ENCODE assay signal across 2 cellular contexts in the genomic region with DNA sequence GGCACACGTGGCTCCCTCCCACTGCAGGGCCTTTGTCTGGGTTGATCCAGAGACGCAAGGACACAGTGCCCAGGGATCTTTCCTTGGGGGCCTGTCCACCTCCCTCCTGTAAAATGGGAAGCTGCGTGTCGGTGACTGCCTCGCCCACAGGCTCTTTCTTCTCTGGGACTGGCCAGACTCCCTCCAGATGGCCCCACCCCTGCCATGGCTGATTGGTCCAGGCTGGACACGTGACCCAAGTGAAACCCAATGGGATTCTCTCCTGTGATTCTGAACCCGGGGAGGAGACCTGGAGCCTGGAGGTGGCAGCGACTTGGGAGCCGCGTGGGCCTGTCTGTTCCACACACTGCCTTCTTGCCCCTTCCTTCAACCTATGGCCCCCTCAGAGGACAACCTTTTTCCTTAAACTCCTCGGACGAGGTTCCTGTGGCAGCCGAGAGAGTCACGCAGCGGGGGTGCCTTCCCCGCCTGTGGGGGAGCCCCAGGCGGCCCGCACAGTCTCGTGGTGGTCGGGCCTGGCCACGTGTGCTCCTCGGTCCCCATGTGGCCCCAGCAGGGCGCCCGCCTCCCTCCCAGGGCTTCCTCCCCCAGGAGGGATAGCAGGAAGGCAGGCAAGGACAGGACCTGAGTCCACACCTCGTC.
A peak's percentile ranks its signal among the peaks of the same experiment; 100 is the strongest.
TF ChIP-seq lines count a peak whose summit lies in the region.

No MANE protein-coding gene starts in this region.

TF ChIP-seq in A549, 52 proteins besides CTCF, POLR2A, EP300 and RAD21 (continued from another document):
- TF ChIP-seq, protein P1, sequence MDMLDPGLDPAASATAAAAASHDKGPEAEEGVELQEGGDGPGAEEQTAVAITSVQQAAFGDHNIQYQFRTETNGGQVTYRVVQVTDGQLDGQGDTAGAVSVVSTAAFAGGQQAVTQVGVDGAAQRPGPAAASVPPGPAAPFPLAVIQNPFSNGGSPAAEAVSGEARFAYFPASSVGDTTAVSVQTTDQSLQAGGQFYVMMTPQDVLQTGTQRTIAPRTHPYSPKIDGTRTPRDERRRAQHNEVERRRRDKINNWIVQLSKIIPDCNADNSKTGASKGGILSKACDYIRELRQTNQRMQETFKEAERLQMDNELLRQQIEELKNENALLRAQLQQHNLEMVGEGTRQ (IDR thresholded peaks at IDR 0.05), result peak; percentile 39; the same call in 1 of the 2 replicates

TF ChIP-seq in GM23338, 12 proteins besides CTCF, POLR2A, EP300 and RAD21:
- TF ChIP-seq, protein P2, sequence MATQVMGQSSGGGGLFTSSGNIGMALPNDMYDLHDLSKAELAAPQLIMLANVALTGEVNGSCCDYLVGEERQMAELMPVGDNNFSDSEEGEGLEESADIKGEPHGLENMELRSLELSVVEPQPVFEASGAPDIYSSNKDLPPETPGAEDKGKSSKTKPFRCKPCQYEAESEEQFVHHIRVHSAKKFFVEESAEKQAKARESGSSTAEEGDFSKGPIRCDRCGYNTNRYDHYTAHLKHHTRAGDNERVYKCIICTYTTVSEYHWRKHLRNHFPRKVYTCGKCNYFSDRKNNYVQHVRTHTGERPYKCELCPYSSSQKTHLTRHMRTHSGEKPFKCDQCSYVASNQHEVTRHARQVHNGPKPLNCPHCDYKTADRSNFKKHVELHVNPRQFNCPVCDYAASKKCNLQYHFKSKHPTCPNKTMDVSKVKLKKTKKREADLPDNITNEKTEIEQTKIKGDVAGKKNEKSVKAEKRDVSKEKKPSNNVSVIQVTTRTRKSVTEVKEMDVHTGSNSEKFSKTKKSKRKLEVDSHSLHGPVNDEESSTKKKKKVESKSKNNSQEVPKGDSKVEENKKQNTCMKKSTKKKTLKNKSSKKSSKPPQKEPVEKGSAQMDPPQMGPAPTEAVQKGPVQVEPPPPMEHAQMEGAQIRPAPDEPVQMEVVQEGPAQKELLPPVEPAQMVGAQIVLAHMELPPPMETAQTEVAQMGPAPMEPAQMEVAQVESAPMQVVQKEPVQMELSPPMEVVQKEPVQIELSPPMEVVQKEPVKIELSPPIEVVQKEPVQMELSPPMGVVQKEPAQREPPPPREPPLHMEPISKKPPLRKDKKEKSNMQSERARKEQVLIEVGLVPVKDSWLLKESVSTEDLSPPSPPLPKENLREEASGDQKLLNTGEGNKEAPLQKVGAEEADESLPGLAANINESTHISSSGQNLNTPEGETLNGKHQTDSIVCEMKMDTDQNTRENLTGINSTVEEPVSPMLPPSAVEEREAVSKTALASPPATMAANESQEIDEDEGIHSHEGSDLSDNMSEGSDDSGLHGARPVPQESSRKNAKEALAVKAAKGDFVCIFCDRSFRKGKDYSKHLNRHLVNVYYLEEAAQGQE (IDR thresholded peaks at IDR 0.05; ENCODE audit: unreplicated experiment), result no peak
- TF ChIP-seq ZNF331 (CRISPR knock-in tag; IDR thresholded peaks at IDR 0.05; ENCODE audit: low read depth), result no peak
- TF ChIP-seq EZH2 (IDR thresholded peaks at IDR 0.05; ENCODE audit: low read depth, unreplicated experiment), result no peak
- TF ChIP-seq POLR2AphosphoS5 (IDR thresholded peaks at IDR 0.05; ENCODE audit: low read depth), result no peak
- TF ChIP-seq ZNF462 (CRISPR knock-in tag; IDR thresholded peaks at IDR 0.05), result no peak
- no peak for TF ChIP-seq ZNF114 (CRISPR knock-in tag; IDR thresholded peaks at IDR 0.05)
- TF ChIP-seq NANOG (IDR thresholded peaks at IDR 0.05; ENCODE audit: borderline replicate concordance), result no peak
- no peak for TF ChIP-seq JUNB (IDR thresholded peaks at IDR 0.05; ENCODE audit: unreplicated experiment)
- TF ChIP-seq CREB1 (CRISPR knock-in tag; IDR thresholded peaks at IDR 0.05; ENCODE audit: low read depth), result no peak
- no peak for TF ChIP-seq EZH2phosphoT487 (IDR thresholded peaks at IDR 0.05; ENCODE audit: unreplicated experiment)
- TF ChIP-seq, protein P3, sequence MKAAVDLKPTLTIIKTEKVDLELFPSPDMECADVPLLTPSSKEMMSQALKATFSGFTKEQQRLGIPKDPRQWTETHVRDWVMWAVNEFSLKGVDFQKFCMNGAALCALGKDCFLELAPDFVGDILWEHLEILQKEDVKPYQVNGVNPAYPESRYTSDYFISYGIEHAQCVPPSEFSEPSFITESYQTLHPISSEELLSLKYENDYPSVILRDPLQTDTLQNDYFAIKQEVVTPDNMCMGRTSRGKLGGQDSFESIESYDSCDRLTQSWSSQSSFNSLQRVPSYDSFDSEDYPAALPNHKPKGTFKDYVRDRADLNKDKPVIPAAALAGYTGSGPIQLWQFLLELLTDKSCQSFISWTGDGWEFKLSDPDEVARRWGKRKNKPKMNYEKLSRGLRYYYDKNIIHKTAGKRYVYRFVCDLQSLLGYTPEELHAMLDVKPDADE (IDR thresholded peaks at IDR 0.05), result no peak
- no peak for TF ChIP-seq STAT1 (IDR thresholded peaks at IDR 0.05; ENCODE audit: unreplicated experiment)
